8 cellular contexts compared by ENCODE assay signal in the genomic region with DNA sequence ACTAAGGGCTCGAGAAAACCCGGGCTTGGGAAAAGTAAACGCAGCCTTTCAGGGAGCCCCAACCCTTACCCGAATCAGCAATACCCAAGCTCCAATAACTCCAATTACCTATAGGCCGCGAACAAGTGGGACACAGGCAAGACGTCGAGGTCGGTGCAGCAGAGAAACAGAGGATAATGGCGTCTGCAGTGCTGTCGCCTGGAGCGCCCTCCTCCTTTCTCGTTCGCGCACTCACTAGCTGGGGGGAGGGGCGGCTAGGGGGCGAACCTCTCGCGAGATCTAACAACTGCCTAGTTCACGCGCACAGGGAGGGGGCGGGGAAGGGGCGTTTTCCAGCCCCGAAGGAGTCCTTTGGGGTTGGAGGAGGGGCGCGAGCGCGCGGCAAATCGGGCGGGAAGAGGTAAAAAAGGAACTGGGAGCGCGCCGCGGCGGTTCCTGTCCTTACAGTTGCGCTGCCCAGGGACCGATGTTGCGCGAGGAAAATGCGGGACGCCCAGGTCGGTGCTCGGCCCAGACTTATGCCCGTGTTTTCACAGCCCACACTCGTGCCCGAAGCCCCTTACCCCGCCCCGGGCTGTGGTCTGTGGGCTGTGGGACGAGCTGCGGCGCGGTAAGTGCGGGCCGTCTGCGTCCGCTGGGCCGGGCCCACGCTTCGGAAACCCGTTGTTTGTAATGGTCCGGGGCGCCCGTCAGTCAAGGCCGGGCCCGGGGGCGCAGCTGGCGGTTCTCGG. TPM values are rescaled to one million over a fixed set of nuclear protein-coding genes. Genes with fewer than 3 reads are reported as not detected.
DNase-seq lines count a peak whose midpoint lies in the region; ATAC-seq and TF ChIP-seq lines count a peak whose summit lies in the region.

A gene (plus strand): TSS at position 411 of the 731 bp plus-strand sequence. CDS start 20,182 bp downstream, outside the sequence.

- H3K27ac Mint-ChIP-seq in activated naive CD8-positive, alpha-beta T cell treated with anti-CD3 and anti-CD28 coated beads, Interleukin-2, amount 50 U/mL, for 24 hours, result peak within 1 kb of the TSS; percentile 98
- H3K27ac Mint-ChIP-seq in type B pancreatic cell, result peak within 1 kb of the TSS; percentile 100

- peak within 1 kb of the TSS; percentile 80 for H3K4ac ChIP-seq in trophoblast cell (ENCODE audit: low read depth, low read length)

- H3K23ac ChIP-seq in trophoblast cell (ENCODE audit: low read length), result no peak within 1 kb of the TSS

- peaks cover 54% of the 10 kb centered on the region for H3K36me3 Mint-ChIP-seq in activated naive CD8-positive, alpha-beta T cell treated with anti-CD3 and anti-CD28 coated beads, Interleukin-2, amount 50 U/mL, for 24 hours (ENCODE audit: low read depth)
- peaks cover 33% of the 10 kb centered on the region for H3K36me3 Mint-ChIP-seq in type B pancreatic cell

- H3K79me1 ChIP-seq in trophoblast cell (ENCODE audit: low read length), result peaks cover 14% of the 10 kb centered on the region

- ATAC-seq in HG02759 (IDR thresholded peaks at IDR 0.05; ENCODE audit: unreplicated experiment), result peak; percentile 70
- ATAC-seq in activated naive CD8-positive, alpha-beta T cell treated with anti-CD3 and anti-CD28 coated beads, Interleukin-2, amount 50 U/mL, for 24 hours, result peak; percentile 80

- H3K27me3 ChIP-seq in cardiac muscle cell (no peaks in the 10 kb centered on the region), trophoblast cell (ENCODE audit: insufficient read depth, low read length) (no peaks in the 10 kb centered on the region)

- no CpG with 5 or more reads among the region's 69 CpGs for whole genome bisulfite sequencing in trophoblast cell (ENCODE audit: extremely low coverage, insufficient coverage, insufficient read length)

- peak within 1 kb of the TSS; percentile 4 for H2BK12ac ChIP-seq in trophoblast cell (ENCODE audit: low read length)

- TF ChIP-seq CTCF in GM12872 (IDR thresholded peaks at IDR 0.05; ENCODE audit: insufficient read depth, low read depth, low read length), result peak; percentile 21; the same call in 1 of the 3 replicates
- TF ChIP-seq CTCF in cardiac muscle cell (IDR thresholded peaks at IDR 0.05; ENCODE audit: low read depth, low read length), result no peak
- no peak for TF ChIP-seq CTCF in type B pancreatic cell (conservative IDR thresholded peaks at IDR 0.05)

- H3K9me3 ChIP-seq in cardiac muscle cell (ENCODE audit: low read depth), result no peaks in the 10 kb centered on the region
- H3K9me3 ChIP-seq in trophoblast cell (ENCODE audit: insufficient read depth, low read depth, low read length), result no peaks in the 10 kb centered on the region

- peak within 1 kb of the TSS; percentile 100 for H3K27ac ChIP-seq in cardiac muscle cell
- H3K27ac ChIP-seq in trophoblast cell (ENCODE audit: low read depth, low read length), result peak within 1 kb of the TSS; percentile 94

- peak within 1 kb of the TSS; percentile 48 for H2AK5ac ChIP-seq in trophoblast cell (ENCODE audit: low read length)

- peak within 1 kb of the TSS; percentile 95 for H4K91ac ChIP-seq in trophoblast cell (ENCODE audit: low read depth, low read length)

- H3K14ac ChIP-seq in trophoblast cell (ENCODE audit: low read length), result peak within 1 kb of the TSS; percentile 86

- peak within 1 kb of the TSS; percentile 100 for H3K9ac ChIP-seq in trophoblast cell (ENCODE audit: low read length)

- H2BK5ac ChIP-seq in trophoblast cell (ENCODE audit: low read depth, low read length, poor library complexity), result peak within 1 kb of the TSS; percentile 88

- peaks cover 22% of the 10 kb centered on the region for H3K36me3 ChIP-seq in cardiac muscle cell
- peaks cover under 1% of the 10 kb centered on the region in 2 experiments for H3K36me3 ChIP-seq in trophoblast cell (ENCODE audit: control insufficient read depth in 1 of 2, insufficient read depth in 2 of 2, low read length in 2 of 2)

- peak within 1 kb of the TSS; percentile 88 for H3K4me3 ChIP-seq in cardiac muscle cell
- H3K4me3 ChIP-seq in trophoblast cell (ENCODE audit: low read depth, low read length), result peak within 1 kb of the TSS; percentile 97

- H3K18ac ChIP-seq in trophoblast cell (ENCODE audit: low read length), result peak within 1 kb of the TSS; percentile 80

- peaks cover 21% of the 10 kb centered on the region for H3K79me2 ChIP-seq in trophoblast cell (ENCODE audit: control insufficient read depth, insufficient read depth, low read length, poor library complexity)

- H3K4me1 ChIP-seq in cardiac muscle cell (ENCODE audit: low read depth) (peaks cover 15% of the 10 kb centered on the region), trophoblast cell (ENCODE audit: control insufficient read depth in 1 of 2, insufficient read depth in 2 of 2, low read length in 2 of 2) (no peaks in the 10 kb centered on the region)

- H2AFZ ChIP-seq in trophoblast cell (ENCODE audit: insufficient read depth, low read length, poor library complexity), result peak within 1 kb of the TSS; percentile 87

- peaks cover 49% of the 10 kb centered on the region for H3K4me1 Mint-ChIP-seq in activated naive CD8-positive, alpha-beta T cell treated with anti-CD3 and anti-CD28 coated beads, Interleukin-2, amount 50 U/mL, for 24 hours
- H3K4me1 Mint-ChIP-seq in type B pancreatic cell (ENCODE audit: unreplicated experiment), result peaks cover 35% of the 10 kb centered on the region

- peak; percentile 97 to 100 (median 100) for DNase-seq in NCI-H1417 (lab: John Stamatoyannopoulos, UW)
- peak; percentile 97 for DNase-seq in SW 1271 (lab: John Stamatoyannopoulos, UW)
- peak; percentile 99 for DNase-seq in activated naive CD8-positive, alpha-beta T cell treated with anti-CD3 and anti-CD28 coated beads, Interleukin-2, amount 50 U/mL, for 24 hours
- peak; percentile 99 for DNase-seq in cardiac muscle cell (ENCODE audit: low read depth in 1 of 2, low spot score in 1 of 2)
- DNase-seq in trophoblast cell, result peak; percentile 98 to 99
- peak; percentile 99 for DNase-seq in type B pancreatic cell (ENCODE audit: extremely low spot score, unreplicated experiment)

- H2BK120ac ChIP-seq in trophoblast cell (ENCODE audit: insufficient read depth, low read length, poor library complexity), result peak within 1 kb of the TSS; percentile 62

- H3K4me2 ChIP-seq in trophoblast cell (ENCODE audit: low read length), result peak within 1 kb of the TSS; percentile 65

- peak within 1 kb of the TSS; percentile 92 for H3K4me3 Mint-ChIP-seq in activated naive CD8-positive, alpha-beta T cell treated with anti-CD3 and anti-CD28 coated beads, Interleukin-2, amount 50 U/mL, for 24 hours
- H3K4me3 Mint-ChIP-seq in type B pancreatic cell, result peak within 1 kb of the TSS; percentile 97

- no peaks in the 10 kb centered on the region for H3K9me3 Mint-ChIP-seq in activated naive CD8-positive, alpha-beta T cell treated with anti-CD3 and anti-CD28 coated beads, Interleukin-2, amount 50 U/mL, for 24 hours
- H3K9me3 Mint-ChIP-seq in type B pancreatic cell, result no peaks in the 10 kb centered on the region

- peak within 1 kb of the TSS; percentile 84 for H4K8ac ChIP-seq in trophoblast cell (ENCODE audit: low read depth, low read length)

- peak within 1 kb of the TSS; percentile 88 for H4K12ac ChIP-seq in trophoblast cell (ENCODE audit: low read depth, low read length)

- no peaks in the 10 kb centered on the region for H3K27me3 Mint-ChIP-seq in activated naive CD8-positive, alpha-beta T cell treated with anti-CD3 and anti-CD28 coated beads, Interleukin-2, amount 50 U/mL, for 24 hours
- H3K27me3 Mint-ChIP-seq in type B pancreatic cell, result peaks cover 3% of the 10 kb centered on the region

RNA-seq across cellular contexts. Expression of the gene that starts here (rescaled TPM):
- total RNA-seq in cardiac muscle cell (1.8 and 3.6 TPM in 2 replicates), type B pancreatic cell (ENCODE audit: low replicate concordance) (13.0 and 20.3 TPM in 2 replicates)
- 8.4 TPM in 2 replicates for polyA plus RNA-seq in cardiac muscle cell
- 9.1 and 9.3 TPM in 2 replicates for polyA plus RNA-seq in trophoblast cell (2013)

Comparison
In these comparisons a context has a peak if more than half of its experiments do, and no peak if none do; other contexts are left out.
1. Peak in every context shown above with its lines: DNase-seq, ATAC-seq, H3K4me3 ChIP-seq and H3K27ac ChIP-seq.